Comparison of ENCODE assay signal across 15 cellular contexts in genomic region chr14:103854017-103854808, GRCh38. TPM values are rescaled to one million over a fixed set of nuclear protein-coding genes. Genes with fewer than 3 reads are reported as not detected.
A peak's percentile ranks its signal among the peaks of the same experiment; 100 is the strongest.
DNase-seq lines count a peak whose midpoint lies in the region; ATAC-seq, FAIRE-seq and TF ChIP-seq lines count a peak whose summit lies in the region.
"Had no signal": no experiment of that assay in that cellular context is flagged by ENCODE, and none has a peak within 500 bp of the region (broad histone marks: within the 10 kb centered on the region; RNA-seq: fewer than 3 reads in every experiment).

No MANE protein-coding gene starts in this region.

- H3K27me3 ChIP-seq in H7 (ENCODE audit: control insufficient read depth, insufficient read depth, low read length) = peaks cover 2% of the 10 kb centered on the region; the same call in 1 of the 2 replicates

- no peak for FAIRE-seq in GM12892 (lab: Jason Lieb, UNC)
- FAIRE-seq: G401.6, RCC 7860 had no signal

- no peak overlapping the region for H3K4me3 ChIP-seq in H7 (ENCODE audit: insufficient read depth, low read depth, low read length)

- no peaks in the 10 kb centered on the region for H3K9me3 ChIP-seq in T-helper 17 cell (ENCODE audit: control insufficient read depth, low read length, poor library complexity, severe bottlenecking)

- no peaks in the 10 kb centered on the region for H3K27me3 Mint-ChIP-seq in T-helper 17 cell
- H3K27me3 Mint-ChIP-seq: CD8-positive, alpha-beta memory T cell had no signal

- H3K36me3 ChIP-seq in H7 (replicated peaks; ENCODE audit: control insufficient read depth, insufficient read depth, low read length) = no peaks in the 10 kb centered on the region

- no peak for TF ChIP-seq POLR2A in GM12892 (IDR thresholded peaks at IDR 0.05; ENCODE audit: low read depth, low read length)

- H3K4me1 Mint-ChIP-seq in T-helper 17 cell = peaks cover 13% of the 10 kb centered on the region

- peak; percentile 15 for DNase-seq in H7
- no peak for DNase-seq in T-helper 17 cell
- peak; percentile 86 for DNase-seq in islet precursor cell
- DNase-seq in renal cortical epithelial cell (ENCODE audit: low read depth) = peak; percentile 42
- DNase-seq in GM12892 (ENCODE audit: insufficient read length) = no peak
- DNase-seq: activated CD4-positive, alpha-beta T cell treated with anti-CD3 and anti-CD28 coated beads for 48 hours; activated T-cell treated with anti-CD3 and anti-CD28 coated beads, Interleukin-2, amount 50 U/mL, for 72 hours; aorta; CD8-positive, alpha-beta memory T cell; NCI-H146; T-helper 2 cell had no signal

- H3K36me3 Mint-ChIP-seq in T-helper 17 cell (ENCODE audit: low read depth) = no peaks in the 10 kb centered on the region
- H3K36me3 Mint-ChIP-seq: CD8-positive, alpha-beta memory T cell had no signal

- ATAC-seq in T-helper 17 cell (no peak), GM21619 (IDR thresholded peaks at IDR 0.05; ENCODE audit: unreplicated experiment) (no peak), HG03520 (IDR thresholded peaks at IDR 0.05; ENCODE audit: unreplicated experiment) (no peak)
- ATAC-seq: activated T-cell treated with anti-CD3 and anti-CD28 coated beads, Interleukin-2, amount 50 U/mL, for 72 hours had no signal

- H3K27ac Mint-ChIP-seq in T-helper 17 cell = peak overlapping the region; percentile 62
- H3K27ac Mint-ChIP-seq: activated T-cell treated with anti-CD3 and anti-CD28 coated beads, Interleukin-2, amount 50 U/mL, for 72 hours had no signal

- H3K4me3 Mint-ChIP-seq in T-helper 17 cell = no peak overlapping the region
- H3K4me3 Mint-ChIP-seq: activated T-cell treated with anti-CD3 and anti-CD28 coated beads, Interleukin-2, amount 50 U/mL, for 72 hours had no signal

RNA-seq across cellular contexts. Expression of gene PPP1R13B, which starts 6.8 kb away (rescaled TPM):
- 2.3 and 2.8 TPM in 2 replicates for total RNA-seq in H7 (2014; rRNA removed; shearing (Covaris generic))
- total RNA-seq in T-helper 17 cell (10 to 100 TPM; 18.2 to 22.6 TPM), renal cortical epithelial cell (9.7 and 18.5 TPM in 2 replicates)
- 3.6 TPM for polyA plus RNA-seq in GM12892 (2012; ENCODE audit: missing spikeins)

Comparison
In these comparisons a context has a peak if more than half of its experiments do, and no peak if none do; other contexts are left out.
1. DNase-seq: peak in H7 (single experiment), islet precursor cell (single experiment) and renal cortical epithelial cell (single experiment); none in T-helper 17 cell (0 of 3) and GM12892 (single experiment).